In the genomic region with DNA sequence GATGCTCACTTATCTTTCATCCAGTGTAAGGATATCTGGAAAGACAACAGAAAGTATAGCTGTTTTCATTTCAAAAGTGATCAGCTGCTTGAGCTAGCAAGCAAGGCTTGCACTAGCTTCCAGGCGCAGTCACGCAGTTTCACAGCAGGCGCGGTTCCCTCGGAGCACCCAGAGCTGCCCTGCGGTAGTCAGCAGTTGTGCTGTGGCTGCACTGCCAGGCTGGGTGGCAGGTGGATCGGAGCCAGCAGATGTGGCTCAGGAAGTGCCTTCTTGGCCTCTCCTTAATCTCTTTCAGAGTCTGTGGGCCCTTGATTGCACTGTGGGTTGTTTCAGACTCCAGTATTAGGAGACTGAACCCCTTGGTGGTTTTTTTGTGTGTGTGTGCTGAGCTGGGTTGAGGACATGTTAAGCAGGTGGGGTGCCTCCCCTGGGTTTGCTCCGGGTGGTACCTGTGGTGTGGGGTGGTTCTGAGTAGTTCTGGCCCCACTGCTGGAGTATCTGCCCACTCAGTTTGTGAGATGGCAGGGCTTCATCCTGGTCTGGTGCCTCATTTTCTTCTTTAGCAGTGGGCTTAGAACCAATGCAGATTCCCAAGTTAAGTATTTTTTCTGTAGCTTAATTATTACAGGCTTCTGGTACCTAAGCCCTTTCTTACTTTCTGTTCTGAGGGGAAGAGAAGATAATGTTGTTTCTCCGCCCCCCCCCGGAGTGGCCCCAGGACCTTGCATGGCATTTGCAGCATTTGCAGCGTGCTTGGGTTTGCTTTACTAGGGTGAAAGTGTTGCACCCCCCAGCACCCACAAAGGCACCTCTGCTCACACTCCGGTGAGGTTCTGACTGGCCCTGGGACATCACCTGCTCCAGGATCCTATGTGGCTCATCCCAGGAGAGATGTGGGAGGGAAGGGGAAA, we compare ENCODE assay signal across 11 cellular contexts. TPM values are rescaled to one million over a fixed set of nuclear protein-coding genes. Genes with fewer than 3 reads are reported as not detected.
DNase-seq lines count a peak whose midpoint lies in the region; ATAC-seq and TF ChIP-seq lines count a peak whose summit lies in the region.
"Had no signal": no experiment of that assay in that cellular context is flagged by ENCODE, and none has a peak within 500 bp of the region (broad histone marks: within the 10 kb centered on the region; RNA-seq: fewer than 3 reads in every experiment).

No MANE protein-coding gene starts in this region.

- H3K36me3 ChIP-seq in endocrine pancreas (ENCODE audit: control insufficient read depth, insufficient read depth, low read length) (no peaks in the 10 kb centered on the region), upper lobe of right lung (no peaks in the 10 kb centered on the region)
- H3K36me3 ChIP-seq: cardiac muscle cell had no signal

- ATAC-seq in upper lobe of right lung, result no peak
- ATAC-seq: K562 had no signal

- H3K27ac ChIP-seq in upper lobe of right lung, result no peak overlapping the region
- H3K27ac ChIP-seq: cardiac muscle cell, neutrophil had no signal

- H3K9me3 ChIP-seq in endocrine pancreas (ENCODE audit: control insufficient read depth, low read length) (no peaks in the 10 kb centered on the region), upper lobe of right lung (no peaks in the 10 kb centered on the region)
- H3K9me3 ChIP-seq: neutrophil had no signal

- peak overlapping the region; percentile 47 for H3K4me3 ChIP-seq in endocrine pancreas (ENCODE audit: control insufficient read depth, insufficient read depth, low read length)
- no peak overlapping the region for H3K4me3 ChIP-seq in upper lobe of right lung
- H3K4me3 ChIP-seq: cardiac muscle cell, K562 had no signal

- DNase-seq in stimulated activated CD4-positive, alpha-beta T cell treated with anti-CD3 and anti-CD28 coated beads, Interleukin-12 subunit alpha, Interleukin-12 subunit beta, amount 100 ng/mL, for 4 hours, result peak; percentile 13
- DNase-seq in stimulated activated CD4-positive, alpha-beta T cell treated with anti-CD3 and anti-CD28 coated beads, Interleukin-2, amount 100 ng/mL, for 48 hours, result no peak
- peak in 3 of 5 experiments; percentile 24 to 87 (median 24) for DNase-seq in T-helper 2 cell
- peak; percentile 63 for DNase-seq in upper lobe of right lung
- DNase-seq in SIG-M5 (lab: John Stamatoyannopoulos, UW), result no peak
- DNase-seq in dermis blood vessel endothelial cell, result no peak
- no peak for DNase-seq in NCI-H2171 (lab: John Stamatoyannopoulos, UW)

- intact Hi-C loops in upper lobe of right lung (cut with DNase I), result no loop called here

- H3K9ac ChIP-seq in endocrine pancreas (ENCODE audit: control insufficient read depth, insufficient read depth, low read length), result peak overlapping the region; percentile 5

- TF ChIP-seq CTCF in upper lobe of right lung (IDR thresholded peaks at IDR 0.05), result no peak

- H3K27me3 ChIP-seq in endocrine pancreas (ENCODE audit: control insufficient read depth, insufficient read depth, low read length) (no peaks in the 10 kb centered on the region), upper lobe of right lung (no peaks in the 10 kb centered on the region)
- H3K27me3 ChIP-seq: cardiac muscle cell, neutrophil had no signal

- H3K4me1 ChIP-seq in endocrine pancreas (ENCODE audit: control insufficient read depth, insufficient read depth, low read length) (peaks cover 21% of the 10 kb centered on the region), upper lobe of right lung (peaks cover 54% of the 10 kb centered on the region)

RNA-seq across cellular contexts. Expression of a gene that starts 16.4 kb away (rescaled TPM):
- total RNA-seq in upper lobe of right lung, result 19.9 TPM
- total RNA-seq in dermis blood vessel endothelial cell, result 7.8 and 12.2 TPM in 2 replicates

Comparison
In these comparisons a context has a peak if more than half of its experiments do, and no peak if none do; other contexts are left out.
1. DNase-seq: peak in stimulated activated CD4-positive, alpha-beta T cell treated with anti-CD3 and anti-CD28 coated beads, Interleukin-12 subunit alpha, Interleukin-12 subunit beta, amount 100 ng/mL, for 4 hours (single experiment), T-helper 2 cell (3 of 5) and upper lobe of right lung (single experiment); none in stimulated activated CD4-positive, alpha-beta T cell treated with anti-CD3 and anti-CD28 coated beads, Interleukin-2, amount 100 ng/mL, for 48 hours (0 of 2), SIG-M5 (single experiment), dermis blood vessel endothelial cell (single experiment) and NCI-H2171 (single experiment).